Comparison of ENCODE assay signal across 8 cellular contexts in the genomic region with DNA sequence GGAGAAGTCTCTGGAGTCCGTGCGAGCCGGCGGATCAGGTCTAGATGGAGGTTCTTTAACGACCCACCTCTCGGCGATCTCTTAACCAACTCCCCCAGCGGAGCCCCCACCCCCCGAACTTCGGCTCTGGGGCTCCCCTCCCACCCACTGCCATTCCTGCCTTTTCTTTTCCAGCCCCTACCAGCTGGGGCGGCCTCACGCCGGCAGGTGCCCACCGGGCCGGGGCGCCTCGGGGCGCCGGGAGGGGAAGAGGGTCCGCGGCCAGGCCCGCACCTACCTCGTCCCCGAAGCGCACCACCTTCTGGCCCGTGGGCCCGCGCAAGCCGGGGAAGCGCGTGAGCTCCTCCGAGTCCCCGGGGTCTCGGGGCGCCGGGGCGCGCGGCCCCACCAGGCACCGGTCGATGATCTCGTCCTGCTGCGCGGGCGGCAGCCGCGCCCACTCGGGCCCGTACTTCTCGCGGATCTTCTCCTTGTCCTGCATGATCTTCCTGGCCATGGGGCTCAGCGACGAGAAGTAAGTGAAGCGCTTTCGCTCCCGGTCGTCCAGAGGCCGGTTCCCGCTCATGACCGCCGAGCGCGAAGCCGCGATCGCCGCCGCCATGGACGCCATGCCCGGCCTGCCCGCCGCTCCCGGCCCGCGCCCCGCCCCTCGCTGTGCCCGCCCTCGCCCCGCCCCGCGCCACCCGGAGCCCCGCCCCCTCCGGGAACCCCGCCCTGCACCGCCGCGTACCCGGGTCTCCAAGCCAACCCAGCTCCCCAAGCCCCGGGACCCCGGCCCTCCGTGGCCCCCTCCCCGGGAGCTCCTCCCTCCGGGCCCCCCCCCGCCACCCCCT. TPM values are rescaled to one million over a fixed set of nuclear protein-coding genes. Genes with fewer than 3 reads are reported as not detected.
A peak's percentile ranks its signal among the peaks of the same experiment; 100 is the strongest.
DNase-seq lines count a peak whose midpoint lies in the region; ATAC-seq and TF ChIP-seq lines count a peak whose summit lies in the region.

Gene C1orf198, minus strand, starts transcription at position 619 of the 833 bp plus-strand sequence. Its CDS starts 9 bp downstream, at position 610.

- no peak for TF ChIP-seq CTCF in C4-2B (conservative IDR thresholded peaks at IDR 0.05)
- no peak for TF ChIP-seq CTCF in Panc1 (IDR thresholded peaks at IDR 0.05)
- TF ChIP-seq CTCF in foreskin keratinocyte (conservative IDR thresholded peaks at IDR 0.05): no peak
- TF ChIP-seq CTCF in subcutaneous adipose tissue (IDR thresholded peaks at IDR 0.05; ENCODE audit: low read depth): no peak

- intact Hi-C loops in Panc1 (cut with micrococcal nuclease; ENCODE audit: unreplicated experiment): no loop called here

- H3K4ac ChIP-seq in neuronal stem cell (ENCODE audit: low read length): no peak within 1 kb of the TSS

- BruUV-seq in Panc1 (replicated peaks; lab: Mats Ljungman, UMichigan): no TSS peak

- H4K8ac ChIP-seq in neuronal stem cell (ENCODE audit: low read depth, low read length): peak within 1 kb of the TSS; percentile 100

- peak within 1 kb of the TSS; percentile 96 for H3K9ac ChIP-seq in neuronal stem cell (ENCODE audit: low read depth, low read length, poor library complexity)

- peak within 1 kb of the TSS; percentile 89 for H4K91ac ChIP-seq in neuronal stem cell (ENCODE audit: low read depth, low read length, poor library complexity)

- H2AFZ ChIP-seq in neuronal stem cell (ENCODE audit: low read length): peak within 1 kb of the TSS; percentile 91

- H3K27me3 ChIP-seq in Panc1 (ENCODE audit: control insufficient read depth, insufficient read depth, low read length) (no peaks in the 10 kb centered on the region), foreskin keratinocyte (no peaks in the 10 kb centered on the region), neuronal stem cell (ENCODE audit: control insufficient read depth in 3 of 3, insufficient read depth in 3 of 3, low read depth in 1 of 3, low read length in 3 of 3) (no peaks in the 10 kb centered on the region)

- no peak within 1 kb of the TSS for H2BK120ac ChIP-seq in neuronal stem cell (ENCODE audit: low read depth, low read length)

- peak within 1 kb of the TSS; percentile 80 for H2BK5ac ChIP-seq in neuronal stem cell (ENCODE audit: low read length)

- no peaks in the 10 kb centered on the region; the same call in 1 of the 2 replicates for H3K36me3 ChIP-seq in Panc1 (ENCODE audit: control insufficient read depth, insufficient read depth, low read length)
- peaks cover 4 to 21% of the 10 kb centered on the region in 2 donors for H3K36me3 ChIP-seq in neuronal stem cell (replicated peaks in 1 of 2; ENCODE audit: control insufficient read depth in 2 of 2, insufficient read depth in 2 of 2, low read length in 2 of 2)

- H3K4me2 ChIP-seq in neuronal stem cell (ENCODE audit: insufficient read depth, low read length, poor library complexity, severe bottlenecking): peak within 1 kb of the TSS; percentile 84

- H3K9me3 ChIP-seq in Panc1 (ENCODE audit: control insufficient read depth, insufficient read depth, low read depth, low read length) (no peaks in the 10 kb centered on the region), neuronal stem cell (replicated peaks in 1 of 2; ENCODE audit: control insufficient read depth in 2 of 2, insufficient read depth in 1 of 2, low read depth in 1 of 2, low read length in 2 of 2) (no peaks in the 10 kb centered on the region)

- peak within 1 kb of the TSS; percentile 58 for H3K14ac ChIP-seq in neuronal stem cell (ENCODE audit: low read length)

- H2BK12ac ChIP-seq in neuronal stem cell (ENCODE audit: low read length): peak within 1 kb of the TSS; percentile 60

- DNase-seq in Panc1 (ENCODE audit: low read depth, low spot score): no peak
- peak; percentile 91 for DNase-seq in activated effector memory CD4-positive, alpha-beta T cell treated with anti-CD3 and anti-CD28 coated beads, Interleukin-2, amount 50 U/mL, for 16 hours
- DNase-seq in foreskin keratinocyte: peak in 1 of 2 donors; percentile 21
- peak; percentile 76 for DNase-seq in neuronal stem cell (ENCODE audit: low spot score)

- in situ Hi-C loops in Panc1 (cut with HindIII; ENCODE audit: low pct_unique_long_range_greater_than_20kb, low sequenced_read_pairs): no loop called here

- H3K4me1 ChIP-seq in Panc1 (ENCODE audit: control insufficient read depth, insufficient read depth, low read length) (peaks cover 30% of the 10 kb centered on the region), foreskin keratinocyte (no peaks in the 10 kb centered on the region), neuronal stem cell (ENCODE audit: control insufficient read depth in 2 of 2, insufficient read depth in 1 of 2, low read depth in 1 of 2, low read length in 2 of 2) (peaks cover 15 to 16% of the 10 kb centered on the region in 2 donors)

- H3K23ac ChIP-seq in neuronal stem cell (ENCODE audit: low read depth, low read length, poor library complexity): peak within 1 kb of the TSS; percentile 98

- peaks cover 7% of the 10 kb centered on the region for H3K79me1 ChIP-seq in neuronal stem cell (ENCODE audit: low read depth, low read length)

- H3K27ac ChIP-seq in C4-2B (peak within 1 kb of the TSS; percentile 75), Panc1 (ENCODE audit: low read length) (peak within 1 kb of the TSS; percentile 87), foreskin keratinocyte (no peak within 1 kb of the TSS), neuronal stem cell (replicated peaks; ENCODE audit: low read length) (peak within 1 kb of the TSS; percentile 90)

- CTCF ChIA-PET in Panc1 (lab: Charles Lee): no interaction called here

- peak within 1 kb of the TSS; percentile 100 for H3K18ac ChIP-seq in neuronal stem cell (ENCODE audit: low read length)

- ATAC-seq in GM19328 (IDR thresholded peaks at IDR 0.05; ENCODE audit: unreplicated experiment): peak; percentile 83
- peak; percentile 65 for ATAC-seq in HG03457 (IDR thresholded peaks at IDR 0.05; ENCODE audit: unreplicated experiment)
- peak; percentile 92 for ATAC-seq in Panc1
- ATAC-seq in foreskin keratinocyte: peak; percentile 92

- H3K4me3 ChIP-seq in Panc1 (ENCODE audit: low read depth in 2 of 2, low read length in 2 of 2) (peak within 1 kb of the TSS; percentile 84 to 89), neuronal stem cell (ENCODE audit: low read length in 2 of 2) (peak within 1 kb of the TSS; percentile 89 to 99)

- H2AK5ac ChIP-seq in neuronal stem cell (ENCODE audit: low read depth, low read length): peak within 1 kb of the TSS; percentile 78

- peak within 1 kb of the TSS; percentile 79 for H2BK15ac ChIP-seq in neuronal stem cell (ENCODE audit: low read length)

- no CpG with 5 or more reads among the region's 96 CpGs for WGBS in neuronal stem cell (ENCODE audit: extremely low coverage in 2 of 2, insufficient read length in 2 of 2, insufficient replicate concordance in 1 of 2), 2 donors

- POLR2A ChIA-PET in Panc1 (lab: Charles Lee): interaction anchor here (0.7 kb wide), 1 partner anchor 1309 kb away, joined by 3 read pairs; the partner anchor contains the start of gene ABCB10

RNA-seq across cellular contexts. Expression of gene C1orf198, which starts in this region (rescaled TPM):
- 33.6 TPM for total RNA-seq in Panc1 (2021; ENCODE audit: unreplicated experiment)
- 20.9 TPM for polyA plus RNA-seq in Panc1 (2012; ENCODE audit: insufficient read length)
- 10.2 and 11.2 TPM in 2 replicates for total RNA-seq in foreskin keratinocyte
- 5.4 TPM in 2 replicates for polyA plus RNA-seq in foreskin keratinocyte
- 39.0 TPM for polyA plus RNA-seq in neuronal stem cell (2013, experiment 1 of 2)
- 39.1 TPM for polyA plus RNA-seq in neuronal stem cell (2013, experiment 2 of 2)
- 100 to 1,000 TPM in 1 of 4 donors, 10 to 100 TPM in 3; 37.4 to 103 (median 48.1) TPM for total RNA-seq in subcutaneous adipose tissue
